ENCODE assay signal across 31 cellular contexts in genomic region chr2:83461135-83461534, GRCh38.
"Had no signal": no experiment of that assay in that cellular context is flagged by ENCODE, and none has a peak within 500 bp of the region (broad histone marks: within the 10 kb centered on the region; RNA-seq: fewer than 3 reads in every experiment).

No MANE protein-coding gene starts in this region.

- H3K36me3 Mint-ChIP-seq: activated CD8-positive, alpha-beta memory T cell treated with anti-CD3 and anti-CD28 coated beads, Interleukin-2, amount 10 ng/mL, durations not matched to agents 7 days and 5 days; activated naive CD4-positive, alpha-beta T cell treated with anti-CD3 and anti-CD28 coated beads, Interleukin-2, amount 10 ng/mL, durations not matched to agents 7 days and 5 days; activated naive CD4-positive, alpha-beta T cell treated with anti-CD3 and anti-CD28 coated beads, Interleukin-2, amount 50 U/mL, for 24 hours; activated naive CD8-positive, alpha-beta T cell; activated naive CD8-positive, alpha-beta T cell treated with anti-CD3 and anti-CD28 coated beads, Interleukin-2, amount 10 ng/mL, durations not matched to agents 7 days and 5 days; brain had no signal

- H3K4me1 Mint-ChIP-seq: activated B cell treated with CpG ODN at 0.5 μM for 24 hours; activated CD4-positive, alpha-beta memory T cell treated with anti-CD3 and anti-CD28 coated beads, Interleukin-2, amount 10 ng/mL, durations not matched to agents 7 days and 5 days; activated CD4-positive, alpha-beta T cell treated with anti-CD3 and anti-CD28 coated beads, Interleukin-2, amount 10 ng/mL, durations not matched to agents 7 days and 5 days; activated CD8-positive, alpha-beta memory T cell treated with anti-CD3 and anti-CD28 coated beads, Interleukin-2, amount 10 ng/mL, durations not matched to agents 7 days and 5 days; activated naive CD4-positive, alpha-beta T cell treated with anti-CD3 and anti-CD28 coated beads, Interleukin-2, amount 10 ng/mL, durations not matched to agents 7 days and 5 days; activated naive CD4-positive, alpha-beta T cell treated with anti-CD3 and anti-CD28 coated beads, Interleukin-2, amount 50 U/mL, for 24 hours; activated naive CD8-positive, alpha-beta T cell treated with anti-CD3 and anti-CD28 coated beads, Interleukin-2, amount 10 ng/mL, durations not matched to agents 7 days and 5 days; activated naive CD8-positive, alpha-beta T cell treated with anti-CD3 and anti-CD28 coated beads, Interleukin-2, amount 50 U/mL, for 24 hours; brain; central memory CD8-positive, alpha-beta T cell had no signal

- DNase-seq: activated B cell treated with CpG ODN at 0.5 μM for 24 hours; activated CD4-positive, alpha-beta memory T cell treated with anti-CD3 and anti-CD28 coated beads, Interleukin-2, amount 10 ng/mL, durations not matched to agents 7 days and 5 days; activated CD4-positive, alpha-beta T cell treated with anti-CD3 and anti-CD28 coated beads for 48 hours; activated CD4-positive, alpha-beta T cell treated with anti-CD3 and anti-CD28 coated beads, Interleukin-2, amount 10 ng/mL, durations not matched to agents 7 days and 5 days; activated CD4-positive, alpha-beta T cell treated with anti-CD3 and anti-CD28 coated beads, Interleukin-2, amount 50 U/mL, for 48 hours; activated CD4-positive, CD25-positive, alpha-beta regulatory T cell treated with anti-CD3 and anti-CD28 coated beads, Interleukin-2, amount 50 U/mL, for 72 hours; activated CD8-positive, alpha-beta memory T cell treated with anti-CD3 and anti-CD28 coated beads for 24 hours; activated CD8-positive, alpha-beta memory T cell treated with anti-CD3 and anti-CD28 coated beads, Interleukin-2, amount 10 ng/mL, durations not matched to agents 7 days and 5 days; activated CD8-positive, alpha-beta memory T cell treated with anti-CD3 and anti-CD28 coated beads, Interleukin-2, amount 50 U/mL, for 48 hours; activated CD8-positive, alpha-beta T cell treated with anti-CD3 and anti-CD28 coated beads, Interleukin-2, amount 10 ng/mL, durations not matched to agents 7 days and 5 days; activated effector memory CD4-positive, alpha-beta T cell treated with Interleukin-2 at 50 U/mL for 16 hours; activated gamma-delta T cell; activated naive CD4-positive, alpha-beta T cell treated with anti-CD3 and anti-CD28 coated beads, Interleukin-2, amount 10 ng/mL, durations not matched to agents 7 days and 5 days; activated naive CD4-positive, alpha-beta T cell treated with Interleukin-2 at 50 U/mL for 16 hours; activated naive CD8-positive, alpha-beta T cell treated with anti-CD3 and anti-CD28 coated beads, Interleukin-2, amount 10 ng/mL, durations not matched to agents 7 days and 5 days; activated naive CD8-positive, alpha-beta T cell treated with anti-CD3 and anti-CD28 coated beads, Interleukin-2, amount 50 U/mL, for 24 hours; activated T-cell treated with anti-CD3 and anti-CD28 coated beads, Interleukin-2, amount 50 U/mL, for 24 hours; activated T-cell treated with anti-CD3 and anti-CD28 coated beads, Interleukin-2, amount 50 U/mL, for 48 hours; amygdala; anterior cingulate cortex; caudate nucleus; cerebellar nuclear complex; T-helper 2 cell; T-helper 9 cell had no signal

- H3K27ac Mint-ChIP-seq: activated B cell treated with CpG ODN at 0.5 μM for 24 hours; activated CD4-positive, alpha-beta memory T cell treated with anti-CD3 and anti-CD28 coated beads, Interleukin-2, amount 10 ng/mL, durations not matched to agents 7 days and 5 days; activated CD4-positive, alpha-beta T cell treated with anti-CD3 and anti-CD28 coated beads, Interleukin-2, amount 10 ng/mL, durations not matched to agents 7 days and 5 days; activated CD8-positive, alpha-beta memory T cell treated with anti-CD3 and anti-CD28 coated beads, Interleukin-2, amount 10 ng/mL, durations not matched to agents 7 days and 5 days; activated CD8-positive, alpha-beta T cell treated with anti-CD3 and anti-CD28 coated beads, Interleukin-2, amount 10 ng/mL, durations not matched to agents 7 days and 5 days; activated naive CD4-positive, alpha-beta T cell treated with anti-CD3 and anti-CD28 coated beads, Interleukin-2, amount 10 ng/mL, durations not matched to agents 7 days and 5 days; activated naive CD4-positive, alpha-beta T cell treated with anti-CD3 and anti-CD28 coated beads, Interleukin-2, amount 50 U/mL, for 24 hours; activated naive CD8-positive, alpha-beta T cell; activated naive CD8-positive, alpha-beta T cell treated with anti-CD3 and anti-CD28 coated beads, Interleukin-2, amount 10 ng/mL, durations not matched to agents 7 days and 5 days; activated naive CD8-positive, alpha-beta T cell treated with anti-CD3 and anti-CD28 coated beads, Interleukin-2, amount 50 U/mL, for 24 hours; activated T-cell treated with anti-CD3 and anti-CD28 coated beads, Interleukin-2, amount 50 U/mL, for 24 hours; activated T-helper 2 cell treated with anti-CD3 and anti-CD28 coated beads, Interferon-gamma antibody, Interleukin-2, Interleukin-4, amounts not matched to agents 10 μg/mL and 5 μg/mL and 100 μg/mL, durations not matched to agents 14 hours and 24 hours and 36 hours; brain; T-helper 1 cell treated with Interleukin-12 subunit alpha and Interleukin-12 subunit beta and Interleukin-4 antibody, amounts not matched to agents 30 μg/mL and 1 μg/mL, for 36 hours; T-helper 2 cell treated with Interferon-gamma antibody and Interleukin-4, amounts not matched to agents 5 μg/mL and 100 μg/mL, for 36 hours had no signal

- H3K9me3 Mint-ChIP-seq: activated CD4-positive, alpha-beta memory T cell treated with anti-CD3 and anti-CD28 coated beads, Interleukin-2, amount 10 ng/mL, durations not matched to agents 7 days and 5 days; activated CD4-positive, alpha-beta T cell treated with anti-CD3 and anti-CD28 coated beads, Interleukin-2, amount 10 ng/mL, durations not matched to agents 7 days and 5 days; activated naive CD8-positive, alpha-beta T cell treated with anti-CD3 and anti-CD28 coated beads, Interleukin-2, amount 10 ng/mL, durations not matched to agents 7 days and 5 days; activated naive CD8-positive, alpha-beta T cell treated with anti-CD3 and anti-CD28 coated beads, Interleukin-2, amount 50 U/mL, for 24 hours; activated T-cell treated with anti-CD3 and anti-CD28 coated beads, Interleukin-2, amount 50 U/mL, for 24 hours; brain; T-helper 1 cell treated with Interleukin-12 subunit alpha and Interleukin-12 subunit beta and Interleukin-4 antibody, amounts not matched to agents 30 μg/mL and 1 μg/mL, for 36 hours; T-helper 2 cell treated with Interferon-gamma antibody and Interleukin-4, amounts not matched to agents 5 μg/mL and 100 μg/mL, for 36 hours had no signal

- ATAC-seq: activated CD8-positive, alpha-beta memory T cell treated with anti-CD3 and anti-CD28 coated beads, Interleukin-2, amount 10 ng/mL, durations not matched to agents 7 days and 5 days; activated CD8-positive, alpha-beta T cell treated with anti-CD3 and anti-CD28 coated beads, Interleukin-2, amount 10 ng/mL, durations not matched to agents 7 days and 5 days; activated naive CD8-positive, alpha-beta T cell treated with anti-CD3 and anti-CD28 coated beads, Interleukin-2, amount 50 U/mL, for 24 hours had no signal

- H3K4me3 Mint-ChIP-seq: activated B cell treated with CpG ODN at 0.5 μM for 24 hours; activated CD4-positive, alpha-beta memory T cell treated with anti-CD3 and anti-CD28 coated beads, Interleukin-2, amount 10 ng/mL, durations not matched to agents 7 days and 5 days; activated CD4-positive, alpha-beta T cell treated with anti-CD3 and anti-CD28 coated beads, Interleukin-2, amount 10 ng/mL, durations not matched to agents 7 days and 5 days; activated CD8-positive, alpha-beta memory T cell treated with anti-CD3 and anti-CD28 coated beads, Interleukin-2, amount 10 ng/mL, durations not matched to agents 7 days and 5 days; activated CD8-positive, alpha-beta T cell treated with anti-CD3 and anti-CD28 coated beads, Interleukin-2, amount 10 ng/mL, durations not matched to agents 7 days and 5 days; activated naive CD4-positive, alpha-beta T cell treated with anti-CD3 and anti-CD28 coated beads, Interleukin-2, amount 10 ng/mL, durations not matched to agents 7 days and 5 days; activated naive CD4-positive, alpha-beta T cell treated with anti-CD3 and anti-CD28 coated beads, Interleukin-2, amount 50 U/mL, for 24 hours; activated naive CD8-positive, alpha-beta T cell; activated naive CD8-positive, alpha-beta T cell treated with anti-CD3 and anti-CD28 coated beads, Interleukin-2, amount 10 ng/mL, durations not matched to agents 7 days and 5 days; activated naive CD8-positive, alpha-beta T cell treated with anti-CD3 and anti-CD28 coated beads, Interleukin-2, amount 50 U/mL, for 24 hours; activated T-cell treated with anti-CD3 and anti-CD28 coated beads, Interleukin-2, amount 50 U/mL, for 24 hours; brain; central memory CD8-positive, alpha-beta T cell; T-helper 1 cell treated with Interleukin-12 subunit alpha and Interleukin-12 subunit beta and Interleukin-4 antibody, amounts not matched to agents 30 μg/mL and 1 μg/mL, for 36 hours; T-helper 2 cell treated with Interferon-gamma antibody and Interleukin-4, amounts not matched to agents 5 μg/mL and 100 μg/mL, for 36 hours had no signal

- H3K27me3 Mint-ChIP-seq: activated B cell treated with CpG ODN at 0.5 μM for 24 hours; activated CD4-positive, alpha-beta memory T cell treated with anti-CD3 and anti-CD28 coated beads, Interleukin-2, amount 10 ng/mL, durations not matched to agents 7 days and 5 days; activated CD4-positive, alpha-beta T cell treated with anti-CD3 and anti-CD28 coated beads, Interleukin-2, amount 10 ng/mL, durations not matched to agents 7 days and 5 days; activated CD8-positive, alpha-beta memory T cell treated with anti-CD3 and anti-CD28 coated beads, Interleukin-2, amount 10 ng/mL, durations not matched to agents 7 days and 5 days; activated naive CD4-positive, alpha-beta T cell treated with anti-CD3 and anti-CD28 coated beads, Interleukin-2, amount 10 ng/mL, durations not matched to agents 7 days and 5 days; activated naive CD4-positive, alpha-beta T cell treated with anti-CD3 and anti-CD28 coated beads, Interleukin-2, amount 50 U/mL, for 24 hours; activated naive CD8-positive, alpha-beta T cell; activated naive CD8-positive, alpha-beta T cell treated with anti-CD3 and anti-CD28 coated beads, Interleukin-2, amount 10 ng/mL, durations not matched to agents 7 days and 5 days; activated naive CD8-positive, alpha-beta T cell treated with anti-CD3 and anti-CD28 coated beads, Interleukin-2, amount 50 U/mL, for 24 hours; activated T-cell treated with anti-CD3 and anti-CD28 coated beads, Interleukin-2, amount 50 U/mL, for 24 hours; central memory CD8-positive, alpha-beta T cell had no signal
